6 cellular contexts compared by ENCODE assay signal in genomic region chr15:30192065-30192745, GRCh38. TPM values are rescaled to one million over a fixed set of nuclear protein-coding genes. Genes with fewer than 3 reads are reported as not detected.
"Had no signal": no experiment of that assay in that cellular context is flagged by ENCODE, and none has a peak within 500 bp of the region (broad histone marks: within the 10 kb centered on the region; RNA-seq: fewer than 3 reads in every experiment).

No MANE protein-coding gene starts in this region.

RNA-seq across cellular contexts. Expression of gene GOLGA8T, which starts 57.4 kb away (rescaled TPM):
- total RNA-seq: activated CD4-positive, alpha-beta T cell treated with anti-CD3 and anti-CD28 coated beads, Interleukin-2, amount 10 ng/mL, durations not matched to agents 24 days and 14 days; epithelial cell of proximal tubule; kidney epithelial cell; mammary epithelial cell; SK-MEL-5; smooth muscle cell had no signal
